28 cellular contexts compared by ENCODE assay signal in the genomic region with DNA sequence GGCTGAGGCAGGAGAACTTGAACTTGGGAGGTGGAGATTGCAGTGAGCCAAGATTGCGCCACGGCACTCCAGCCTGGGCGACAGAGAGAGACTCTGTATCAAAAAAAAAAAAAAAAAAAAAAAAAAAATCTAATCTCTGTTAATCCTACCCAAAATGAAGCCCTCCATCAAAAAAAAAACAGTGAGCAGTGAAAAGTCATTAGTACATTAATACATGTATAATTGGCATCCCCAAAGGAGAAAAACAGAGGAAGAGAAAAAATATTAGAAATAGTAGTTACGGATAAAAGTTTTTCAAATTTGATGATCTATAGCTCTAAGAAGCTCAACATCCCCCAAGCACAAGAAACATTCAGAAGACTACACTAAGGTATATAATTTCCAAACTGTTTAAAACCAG.
"Had no signal": no experiment of that assay in that cellular context is flagged by ENCODE, and none has a peak within 500 bp of the region (broad histone marks: within the 10 kb centered on the region; RNA-seq: fewer than 3 reads in every experiment).

No MANE protein-coding gene starts in this region.

- H3K4me3 Mint-ChIP-seq: activated CD4-positive, alpha-beta memory T cell treated with anti-CD3 and anti-CD28 coated beads for 36 hours; activated CD4-positive, alpha-beta T cell treated with anti-CD3 and anti-CD28 coated beads for 36 hours; activated CD4-positive, alpha-beta T cell treated with anti-CD3 and anti-CD28 coated beads, Interleukin-2, amount 10 ng/mL, durations not matched to agents 24 days and 14 days; activated CD8-positive, alpha-beta memory T cell treated with anti-CD3 and anti-CD28 coated beads, Interleukin-2, amount 10 ng/mL, durations not matched to agents 7 days and 5 days; activated CD8-positive, alpha-beta T cell treated with anti-CD3 and anti-CD28 coated beads, Interleukin-2, amount 10 ng/mL, durations not matched to agents 7 days and 5 days; activated naive CD4-positive, alpha-beta T cell treated with anti-CD3 and anti-CD28 coated beads, Interleukin-2, amount 10 ng/mL, durations not matched to agents 7 days and 5 days; effector memory CD8-positive, alpha-beta T cell; T-cell had no signal

- H3K27ac Mint-ChIP-seq: activated CD4-positive, alpha-beta memory T cell treated with anti-CD3 and anti-CD28 coated beads for 36 hours; activated CD4-positive, alpha-beta T cell treated with anti-CD3 and anti-CD28 coated beads for 36 hours; activated CD4-positive, alpha-beta T cell treated with anti-CD3 and anti-CD28 coated beads, Interleukin-2, amount 10 ng/mL, durations not matched to agents 24 days and 14 days; activated CD8-positive, alpha-beta memory T cell treated with anti-CD3 and anti-CD28 coated beads, Interleukin-2, amount 10 ng/mL, durations not matched to agents 7 days and 5 days; activated CD8-positive, alpha-beta T cell treated with anti-CD3 and anti-CD28 coated beads, Interleukin-2, amount 10 ng/mL, durations not matched to agents 7 days and 5 days; activated naive CD4-positive, alpha-beta T cell treated with anti-CD3 and anti-CD28 coated beads, Interleukin-2, amount 10 ng/mL, durations not matched to agents 7 days and 5 days; T-cell had no signal

- DNase-seq: activated CD4-positive, alpha-beta memory T cell treated with anti-CD3 and anti-CD28 coated beads for 36 hours; activated CD4-positive, alpha-beta T cell treated with anti-CD3 and anti-CD28 coated beads for 36 hours; activated CD4-positive, alpha-beta T cell treated with anti-CD3 and anti-CD28 coated beads, Interleukin-2, amount 10 ng/mL, durations not matched to agents 24 days and 14 days; activated CD4-positive, CD25-positive, alpha-beta regulatory T cell; activated CD4-positive, CD25-positive, alpha-beta regulatory T cell treated with anti-CD3 and anti-CD28 coated beads, Interleukin-2, amount 50 U/mL, for 72 hours; activated CD8-positive, alpha-beta memory T cell treated with anti-CD3 and anti-CD28 coated beads, Interleukin-2, amount 10 ng/mL, durations not matched to agents 7 days and 5 days; activated CD8-positive, alpha-beta memory T cell treated with anti-CD3 and anti-CD28 coated beads, Interleukin-2, amount 50 U/mL, for 4 hours; activated CD8-positive, alpha-beta T cell treated with anti-CD3 and anti-CD28 coated beads, Interleukin-2, amount 10 ng/mL, durations not matched to agents 7 days and 5 days; activated gamma-delta T cell; activated naive CD4-positive, alpha-beta T cell; activated naive CD4-positive, alpha-beta T cell treated with anti-CD3 and anti-CD28 coated beads, Interleukin-2, amount 10 ng/mL, durations not matched to agents 7 days and 5 days; activated T-cell treated with anti-CD3 and anti-CD28 coated beads, Interleukin-2, amount 50 U/mL, for 1 hour; adrenal gland; amygdala; aorta; body of pancreas; caudate nucleus; cortex of kidney; effector CD4-positive, alpha-beta T cell; effector memory CD8-positive, alpha-beta T cell; erythroblast; foreskin keratinocyte; gastrocnemius medialis; heart right ventricle; SW 1271; T-cell; T-helper 2 cell had no signal

- H3K9me3 ChIP-seq: adrenal gland, body of pancreas, esophagus muscularis mucosa, gastrocnemius medialis had no signal

- H3K27me3 Mint-ChIP-seq: activated CD4-positive, alpha-beta memory T cell treated with anti-CD3 and anti-CD28 coated beads for 36 hours; activated CD4-positive, alpha-beta T cell treated with anti-CD3 and anti-CD28 coated beads for 36 hours; activated CD4-positive, alpha-beta T cell treated with anti-CD3 and anti-CD28 coated beads, Interleukin-2, amount 10 ng/mL, durations not matched to agents 24 days and 14 days; activated CD8-positive, alpha-beta memory T cell treated with anti-CD3 and anti-CD28 coated beads, Interleukin-2, amount 10 ng/mL, durations not matched to agents 7 days and 5 days; activated naive CD4-positive, alpha-beta T cell treated with anti-CD3 and anti-CD28 coated beads, Interleukin-2, amount 10 ng/mL, durations not matched to agents 7 days and 5 days; effector memory CD8-positive, alpha-beta T cell; T-cell had no signal

- ATAC-seq: activated CD4-positive, alpha-beta T cell treated with anti-CD3 and anti-CD28 coated beads for 36 hours; activated CD8-positive, alpha-beta memory T cell treated with anti-CD3 and anti-CD28 coated beads, Interleukin-2, amount 10 ng/mL, durations not matched to agents 7 days and 5 days; activated CD8-positive, alpha-beta T cell treated with anti-CD3 and anti-CD28 coated beads, Interleukin-2, amount 10 ng/mL, durations not matched to agents 7 days and 5 days; body of pancreas; effector memory CD8-positive, alpha-beta T cell; foreskin keratinocyte; gastrocnemius medialis; heart right ventricle; T-cell had no signal

- H3K9me3 Mint-ChIP-seq: activated CD4-positive, alpha-beta memory T cell treated with anti-CD3 and anti-CD28 coated beads for 36 hours; activated CD4-positive, alpha-beta T cell treated with anti-CD3 and anti-CD28 coated beads, Interleukin-2, amount 10 ng/mL, durations not matched to agents 24 days and 14 days; activated naive CD4-positive, alpha-beta T cell treated with anti-CD3 and anti-CD28 coated beads, Interleukin-2, amount 10 ng/mL, durations not matched to agents 7 days and 5 days; effector memory CD8-positive, alpha-beta T cell; T-cell had no signal
